24 cellular contexts compared by ENCODE assay signal in the genomic region with DNA sequence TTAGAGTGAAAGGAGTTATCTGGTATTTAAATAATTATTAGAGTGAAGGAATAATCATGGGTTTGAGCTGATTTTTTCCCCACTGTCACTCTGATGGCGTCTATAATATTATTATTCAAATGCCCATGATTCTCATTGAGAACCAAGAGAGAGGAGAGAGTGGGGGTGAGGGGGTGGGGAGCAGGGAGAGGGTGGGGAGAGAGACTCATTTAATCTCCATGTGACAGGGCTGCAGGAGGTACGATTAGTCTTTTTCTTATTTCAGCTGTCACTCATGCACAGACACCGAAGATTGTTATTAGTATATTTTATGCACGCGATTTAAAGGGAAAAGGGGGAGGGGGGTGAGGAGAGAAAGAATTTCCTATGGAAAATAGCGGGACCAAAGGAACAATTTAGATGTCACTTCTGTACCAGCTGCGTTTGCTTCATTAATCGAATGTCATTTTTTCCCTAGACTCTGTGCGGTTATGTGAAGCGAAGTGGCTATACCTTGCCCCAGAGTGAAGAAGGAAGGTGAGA. TPM values are rescaled to one million over a fixed set of nuclear protein-coding genes. Genes with fewer than 3 reads are reported as not detected.
"Had no signal": no experiment of that assay in that cellular context is flagged by ENCODE, and none has a peak within 500 bp of the region (broad histone marks: within the 10 kb centered on the region; RNA-seq: fewer than 3 reads in every experiment).

No MANE protein-coding gene starts in this region.

- FAIRE-seq: endometrium, keratinocyte had no signal

- H3K9me3 Mint-ChIP-seq: neural crest cell; stimulated activated memory B cell treated with anti-CD40 and anti-IgM and Interleukin-4, amounts not matched to agents 10 μg/mL and 1 μg/mL and 100 μg/mL, for 72 hours had no signal

- H3K27me3 ChIP-seq: gastrocnemius medialis, sigmoid colon, spleen, testis, tibial artery, upper lobe of right lung, uterus had no signal

- H3K27ac Mint-ChIP-seq: naive thymus-derived CD4-positive, alpha-beta T cell; stimulated activated memory B cell treated with anti-CD40 and anti-IgM and Interleukin-4, amounts not matched to agents 10 μg/mL and 1 μg/mL and 100 μg/mL, for 72 hours had no signal

- H3K36me3 ChIP-seq: gastrocnemius medialis, sigmoid colon, spleen, tibial artery, upper lobe of right lung, uterus had no signal

- H3K36me3 Mint-ChIP-seq: naive thymus-derived CD4-positive, alpha-beta T cell; stimulated activated memory B cell treated with anti-CD40 and anti-IgM and Interleukin-4, amounts not matched to agents 10 μg/mL and 1 μg/mL and 100 μg/mL, for 72 hours had no signal

- ATAC-seq: gastrocnemius medialis; naive thymus-derived CD4-positive, alpha-beta T cell; psoas muscle; right cardiac atrium; stimulated activated memory B cell treated with anti-CD40 and anti-IgM and Interleukin-4, amounts not matched to agents 10 μg/mL and 1 μg/mL and 100 μg/mL, for 72 hours; stimulated activated naive CD8-positive, alpha-beta T cell treated with anti-CD3 and anti-CD28 coated beads, Interleukin-15, Interleukin-2, amounts not matched to agents 100 U/mL and 50 U/mL, for 24 hours; upper lobe of right lung had no signal

- H3K27ac ChIP-seq: skin epidermis, spleen, testis, upper lobe of right lung had no signal

- DNase-seq: dermis blood vessel endothelial cell; effector memory CD4-positive, alpha-beta T cell; gastrocnemius medialis; mesendoderm; midbrain; naive thymus-derived CD4-positive, alpha-beta T cell; posterior cingulate gyrus; psoas muscle; right cardiac atrium; sigmoid colon; spleen; stimulated activated CD4-positive, alpha-beta T cell treated with anti-CD3 and anti-CD28 coated beads, Interleukin-4, amount 100 ng/mL, for 4 hours; stimulated activated naive CD8-positive, alpha-beta T cell treated with anti-CD3 and anti-CD28 coated beads, Interleukin-15, Interleukin-2, amounts not matched to agents 100 U/mL and 50 U/mL, for 24 hours; substantia nigra; testis; upper lobe of right lung; uterus had no signal

- H3K9me3 ChIP-seq: gastrocnemius medialis, psoas muscle, sigmoid colon, spleen, testis, tibial artery, upper lobe of right lung, uterus had no signal

- H3K4me3 Mint-ChIP-seq: naive thymus-derived CD4-positive, alpha-beta T cell; neural crest cell; stimulated activated memory B cell treated with anti-CD40 and anti-IgM and Interleukin-4, amounts not matched to agents 10 μg/mL and 1 μg/mL and 100 μg/mL, for 72 hours had no signal

- H3K4me3 ChIP-seq: coronary artery, gastrocnemius medialis, psoas muscle, sigmoid colon, skin epidermis, spleen, testis, tibial artery, upper lobe of right lung, uterus had no signal

- H3K4me1 Mint-ChIP-seq: stimulated activated memory B cell treated with anti-CD40 and anti-IgM and Interleukin-4, amounts not matched to agents 10 μg/mL and 1 μg/mL and 100 μg/mL, for 72 hours had no signal

RNA-seq across cellular contexts. Expression of gene PLXNA2, which starts 19.9 kb away (rescaled TPM):
- polyA plus RNA-seq: naive thymus-derived CD4-positive, alpha-beta T cell had no signal
